Comparison of ENCODE assay signal across 22 cellular contexts in the genomic region with DNA sequence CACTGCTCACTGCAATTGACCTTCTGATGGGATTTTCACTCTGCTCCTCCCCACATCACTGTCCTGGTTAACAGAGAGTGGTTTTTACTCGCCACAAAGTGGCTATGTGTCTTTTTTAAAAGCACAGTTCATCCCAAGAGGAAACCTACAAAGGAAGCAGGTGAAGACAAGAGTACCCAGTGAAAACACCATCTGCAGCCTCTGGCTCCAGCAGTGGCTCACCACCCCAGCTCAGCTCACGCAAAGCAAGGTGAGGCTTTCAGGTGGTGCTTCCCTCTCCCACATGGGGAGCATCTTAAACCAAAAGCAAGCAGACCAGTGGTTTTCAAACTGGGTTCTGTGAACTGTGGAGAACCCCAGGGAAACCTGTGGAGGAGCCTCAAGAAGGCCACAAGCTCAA. TPM values are rescaled to one million over a fixed set of nuclear protein-coding genes. Genes with fewer than 3 reads are reported as not detected.
A peak's percentile ranks its signal among the peaks of the same experiment; 100 is the strongest.
DNase-seq lines count a peak whose midpoint lies in the region; ATAC-seq, FAIRE-seq and TF ChIP-seq lines count a peak whose summit lies in the region.
"Had no signal": no experiment of that assay in that cellular context is flagged by ENCODE, and none has a peak within 500 bp of the region (broad histone marks: within the 10 kb centered on the region; RNA-seq: fewer than 3 reads in every experiment).

No MANE protein-coding gene starts in this region.

- intact Hi-C loops in Caco-2 (cut with micrococcal nuclease; ENCODE audit: unreplicated experiment): no loop called here
- intact Hi-C loops in K562 (cut with micrococcal nuclease): no loop called here
- intact Hi-C loops in left ventricle myocardium inferior (cut with micrococcal nuclease): no loop called here

- BruUV-seq in Caco-2 (replicated peaks; lab: Mats Ljungman, UMichigan) (no TSS peak), K562 (replicated peaks; lab: Mats Ljungman, UMichigan) (no TSS peak)

- no peaks in the 10 kb centered on the region for H3K9me1 ChIP-seq in K562 (ENCODE audit: control insufficient read depth, insufficient read depth, low read length)

- H3K4me2 ChIP-seq in BLaER1 (peak overlapping the region; percentile 52), KMS-11 (peak overlapping the region; percentile 40), K562 (ENCODE audit: insufficient read depth, low read length) (no peak overlapping the region)

- POLR2A ChIA-PET in Caco-2 (lab: Charles Lee): no interaction called here
- POLR2A ChIA-PET in K562 (lab: Yijun Ruan, JAX): interaction anchor here (0.6 to 7.2 kb wide), 4 partner anchors 9 to 40 kb away, joined by 3 to 83 read pairs (median 6); partner anchors contain the start of gene DLG5

- H3K27ac ChIP-seq in BLaER1: no peak overlapping the region
- H3K27ac ChIP-seq in KMS-11: peak overlapping the region; percentile 36; the same call in 1 of the 2 replicates
- no peak overlapping the region; the same call in 2 of the 3 replicates for H3K27ac ChIP-seq in K562 (ENCODE audit: extremely low read depth, low read depth, low read length)
- no peak overlapping the region for H3K27ac ChIP-seq in left ventricle myocardium inferior (replicated peaks)
- no peak overlapping the region for H3K27ac ChIP-seq in substantia nigra (ENCODE audit: low read depth, low read length, poor library complexity, severe bottlenecking)
- H3K27ac ChIP-seq: GM23248, SJCRH30 had no signal

- peaks cover 31% of the 10 kb centered on the region for H3K36me3 Mint-ChIP-seq in Caco-2 (ENCODE audit: insufficient read depth, unreplicated experiment)
- H3K36me3 Mint-ChIP-seq: CD14-positive monocyte had no signal

- no peak for TF ChIP-seq POLR2A in K562 (conservative IDR thresholded peaks at IDR 0.05)

- H4K20me1 ChIP-seq in BLaER1 (peaks cover 57% of the 10 kb centered on the region), KMS-11 (ENCODE audit: insufficient read depth) (no peaks in the 10 kb centered on the region), K562 (replicated peaks; ENCODE audit: control insufficient read depth, insufficient read depth, low read length) (no peaks in the 10 kb centered on the region)

- peak overlapping the region; percentile 39 for H3K27ac Mint-ChIP-seq in Caco-2 (ENCODE audit: unreplicated experiment)
- H3K27ac Mint-ChIP-seq: CD14-positive monocyte had no signal

- in situ Hi-C loops in K562 (cut with MboI): no loop called here

- DNase-seq in Caco-2 (no peak), K562 (ENCODE audit: extremely low read depth in 1 of 4, low spot score in 3 of 4) (no peak), ureter (ENCODE audit: low spot score) (no peak), left ventricle myocardium inferior (no peak), GDM1 (lab: John Stamatoyannopoulos, UW) (no peak), substantia nigra (lab: John Stamatoyannopoulos, UW) (no peak)
- DNase-seq: DMS153, GM23248, HCEC 1CT, Kasumi-1, NCI-H1105 treated with DMSO at 0.1 percent for 48 hours, NCI-H146, NCI-H2029, NCI-H524, NCI-H748 treated with DMSO at 0.1 percent for 48 hours, SJCRH30, T-helper 2 cell had no signal

- no peak for TF ChIP-seq RAD21 in K562 (CRISPR knock-in tag; conservative IDR thresholded peaks at IDR 0.05 in 1 of 2, IDR thresholded peaks at IDR 0.05 in 1 of 2)

- no peak overlapping the region for H3K9ac ChIP-seq in BLaER1
- H3K9ac ChIP-seq in KMS-11: no peak overlapping the region
- peak overlapping the region in 1 of 2 experiments; percentile 60; a peak in 1 of 4 replicates for H3K9ac ChIP-seq in K562 (ENCODE audit: insufficient read depth in 1 of 2, low read depth in 2 of 2, low read length in 2 of 2)
- H3K9ac ChIP-seq: GM23248 had no signal

- no peaks in the 10 kb centered on the region for H3K27me3 Mint-ChIP-seq in Caco-2 (ENCODE audit: insufficient read depth, unreplicated experiment)

- CTCF ChIA-PET in Caco-2 (lab: Charles Lee) (no interaction called here), K562 (lab: Yijun Ruan, JAX; ENCODE audit: low intra/inter-chr PET ratio) (no interaction called here)

- peaks cover 25% of the 10 kb centered on the region for H3K4me1 ChIP-seq in BLaER1
- peaks cover 47% of the 10 kb centered on the region for H3K4me1 ChIP-seq in Caco-2
- peaks cover 27% of the 10 kb centered on the region for H3K4me1 ChIP-seq in KMS-11 (ENCODE audit: low read depth, poor library complexity, severe bottlenecking)
- H3K4me1 ChIP-seq in K562 (replicated peaks in 1 of 2; ENCODE audit: control insufficient read depth in 2 of 2, insufficient read depth in 2 of 2, low read length in 2 of 2): peaks cover 35 to 46% of the 10 kb centered on the region in 2 experiments
- H3K4me1 ChIP-seq in left ventricle myocardium inferior: peaks cover 26% of the 10 kb centered on the region
- H3K4me1 ChIP-seq: SJCRH30 had no signal

- TF ChIP-seq EP300 in K562 (IDR thresholded peaks at IDR 0.05; ENCODE audit: low read length): no peak

- WGBS in K562 (ENCODE audit: insufficient coverage, low coverage, missing lambda C conversion rate): 89% methylated on average over 2 of the region's 2 CpGs

- no peak overlapping the region for H3K4me3 ChIP-seq in BLaER1
- H3K4me3 ChIP-seq in Caco-2 (ENCODE audit: low read depth, low read length): no peak overlapping the region
- no peak overlapping the region for H3K4me3 ChIP-seq in KMS-11 (IDR thresholded peaks at IDR 0.05; ENCODE audit: insufficient read depth, low read depth, low read length)
- H3K4me3 ChIP-seq in K562: no peak overlapping the region
- H3K4me3 ChIP-seq in left ventricle myocardium inferior: no peak overlapping the region
- H3K4me3 ChIP-seq: GM23248, SJCRH30 had no signal

- H2AFZ ChIP-seq in KMS-11 (ENCODE audit: low read depth) (no peak overlapping the region), K562 (ENCODE audit: low read depth, low read length) (no peak overlapping the region)
- H2AFZ ChIP-seq: GM23248 had no signal

- H3K27me3 ChIP-seq in BLaER1 (no peaks in the 10 kb centered on the region), Caco-2 (replicated peaks; ENCODE audit: control insufficient read depth, insufficient read depth, low read length) (no peaks in the 10 kb centered on the region), KMS-11 (ENCODE audit: insufficient read depth, low read depth) (no peaks in the 10 kb centered on the region), K562 (ENCODE audit: control insufficient read depth in 2 of 2, insufficient read depth in 2 of 2, low read length in 2 of 2) (no peaks in the 10 kb centered on the region), left ventricle myocardium inferior (ENCODE audit: low read depth) (no peaks in the 10 kb centered on the region)
- H3K27me3 ChIP-seq: SJCRH30 had no signal

- H3K79me2 ChIP-seq in KMS-11 (ENCODE audit: insufficient read depth, low read depth) (no peaks in the 10 kb centered on the region), K562 (ENCODE audit: control insufficient read depth, insufficient read depth, low read length) (peaks cover 85% of the 10 kb centered on the region)

- H3K4me1 Mint-ChIP-seq in Caco-2 (ENCODE audit: low read depth, unreplicated experiment): peaks cover 40% of the 10 kb centered on the region

- TF ChIP-seq CTCF in Caco-2 (IDR thresholded peaks at IDR 0.05; ENCODE audit: insufficient read depth in 1 of 2, low read depth in 1 of 2, low read length in 1 of 2, severe bottlenecking in 1 of 2, unreplicated experiment in 1 of 2) (no peak), KMS-11 (conservative IDR thresholded peaks at IDR 0.05; ENCODE audit: low read depth, low read length) (no peak), K562 (IDR thresholded peaks at IDR 0.05 in 2 of 3, conservative IDR thresholded peaks at IDR 0.05 in 1 of 3; ENCODE audit: insufficient read depth in 2 of 3, low read depth in 1 of 3, low read length in 3 of 3) (no peak), left ventricle myocardium inferior (IDR thresholded peaks at IDR 0.05; ENCODE audit: borderline replicate concordance) (no peak)

- no peak for ATAC-seq in K562
- ATAC-seq: Right ventricle myocardium inferior had no signal

- H3K9me3 ChIP-seq in BLaER1: no peaks in the 10 kb centered on the region
- no peaks in the 10 kb centered on the region for H3K9me3 ChIP-seq in Caco-2
- H3K9me3 ChIP-seq in K562 (replicated peaks; ENCODE audit: control insufficient read depth, insufficient read depth, low read depth, low read length): no peaks in the 10 kb centered on the region
- H3K9me3 ChIP-seq in left ventricle myocardium inferior (replicated peaks): no peaks in the 10 kb centered on the region
- H3K9me3 ChIP-seq: SJCRH30 had no signal

- no peaks in the 10 kb centered on the region for H3K9me3 Mint-ChIP-seq in Caco-2 (ENCODE audit: unreplicated experiment)

- no peak for FAIRE-seq in K562 (lab: Jason Lieb, UNC)
- FAIRE-seq: RCC 7860 had no signal

- no peak overlapping the region for H3K4me3 Mint-ChIP-seq in Caco-2 (ENCODE audit: unreplicated experiment)
- H3K4me3 Mint-ChIP-seq: CD14-positive monocyte had no signal

- H3K36me3 ChIP-seq in BLaER1: no peaks in the 10 kb centered on the region
- no peaks in the 10 kb centered on the region for H3K36me3 ChIP-seq in Caco-2 (ENCODE audit: control insufficient read depth, insufficient read depth, low read length)
- H3K36me3 ChIP-seq in KMS-11 (ENCODE audit: insufficient read depth): no peaks in the 10 kb centered on the region
- no peaks in the 10 kb centered on the region for H3K36me3 ChIP-seq in K562 (ENCODE audit: control insufficient read depth, insufficient read depth, low read length)
- H3K36me3 ChIP-seq in left ventricle myocardium inferior: no peaks in the 10 kb centered on the region
- H3K36me3 ChIP-seq: SJCRH30 had no signal

TF ChIP-seq in K562, 482 proteins besides CTCF, POLR2A, EP300 and RAD21 (continues in another document):
- peak; percentile 26; the same call in 1 of the 2 replicates for TF ChIP-seq ZNF830 (CRISPR knock-in tag; IDR thresholded peaks at IDR 0.05)

RNA-seq across cellular contexts. Expression of gene DLG5, which starts 14.0 kb away (rescaled TPM):
- total RNA-seq in Caco-2 (2022): 65.9 and 69.7 TPM in 2 replicates
- total RNA-seq in K562 (2011; cell fraction: chromatin; rRNA removed; ENCODE audit: low replicate concordance): 91.9 and 204 TPM in 2 replicates
- 90.6 and 92.5 TPM in 2 replicates for total RNA-seq in K562 (2011; cell fraction: nucleolus; rRNA removed)
- 67.2 and 68.6 TPM in 2 replicates for total RNA-seq in K562 (2011; cell fraction: nucleoplasm; rRNA removed)
- total RNA-seq in K562 (2014; rRNA removed): 10.1 and 13.6 TPM in 2 replicates
- total RNA-seq in K562 (2014; rRNA removed; fragmentation: Illumina TruSeq; extraction: Trizol): 9.2 and 9.6 TPM in 2 replicates
- total RNA-seq in K562 (2015; rRNA removed; fragmentation: Illumina TruSeq; extraction: Trizol): 11.0 and 11.2 TPM in 2 replicates
- total RNA-seq in K562 (2021): 24.0 and 26.8 TPM in 2 replicates
- polyA plus RNA-seq in K562 (2011; rRNA removed): 8.8 and 11.9 TPM in 2 replicates
- polyA plus RNA-seq in K562 (2011; cell fraction: cytosol; rRNA removed): 8.1 and 10.6 TPM in 2 replicates
- 72.9 and 124 TPM in 2 replicates for polyA plus RNA-seq in K562 (2011; cell fraction: nucleus; rRNA removed)
- polyA plus RNA-seq in K562 (2012): 16.0 and 23.5 TPM in 2 replicates
- polyA plus RNA-seq in K562 (2014; fragmentation: Illumina TruSeq; extraction: Trizol): 17.9 and 18.8 TPM in 2 replicates
- polyA plus RNA-seq in K562 (2014; fragmentation: Nextera tagmentation; extraction: Ambion mirVana): 1 to 10 TPM; 1.4 to 1.5 TPM
- polyA plus RNA-seq in K562 (2014; rRNA removed): 17.2 and 17.3 TPM in 2 replicates
- polyA minus RNA-seq in K562 (2011; rRNA and poly(A)+ RNA removed): 11.9 and 15.3 TPM in 2 replicates
- polyA minus RNA-seq in K562 (2011; cell fraction: cytosol; rRNA and poly(A)+ RNA removed): 7.3 and 10.1 TPM in 2 replicates
- polyA minus RNA-seq in K562 (2011; cell fraction: nucleus; rRNA and poly(A)+ RNA removed): 27.9 and 33.8 TPM in 2 replicates
- 75.7 TPM for total RNA-seq in ureter
- total RNA-seq in left ventricle myocardium inferior: 8.9 TPM
